Comparison of ENCODE assay signal across 33 cellular contexts in the genomic region with DNA sequence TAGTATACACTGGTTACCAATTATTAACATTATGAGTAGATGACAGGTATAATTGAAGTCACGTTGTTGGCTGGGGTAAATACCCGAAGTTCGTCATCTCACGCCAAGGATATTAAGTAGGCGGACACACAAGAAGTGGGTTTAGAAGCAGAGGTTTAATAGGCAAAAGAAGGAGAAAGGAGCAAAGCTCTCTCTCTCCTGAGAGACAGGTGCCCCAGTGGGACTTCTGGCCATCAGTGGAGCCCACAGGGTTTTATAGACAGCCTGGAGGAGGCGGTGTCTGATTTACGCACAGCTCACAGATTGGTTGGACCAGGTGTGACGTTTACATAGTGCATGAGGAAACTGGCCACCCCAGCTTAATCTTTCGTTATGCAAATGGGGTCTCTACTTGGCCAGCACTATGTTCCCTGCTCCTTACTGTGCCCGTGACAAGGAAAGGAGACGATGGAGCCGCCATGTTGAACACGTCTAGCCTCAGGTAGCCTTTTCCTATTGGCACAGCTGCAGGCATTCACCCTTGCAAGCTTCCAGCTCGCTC.
"Had no signal": no experiment of that assay in that cellular context is flagged by ENCODE, and none has a peak within 500 bp of the region (broad histone marks: within the 10 kb centered on the region; RNA-seq: fewer than 3 reads in every experiment).

No MANE protein-coding gene starts in this region.

- H3K27ac ChIP-seq: adrenal gland, body of pancreas, esophagus muscularis mucosa, foreskin keratinocyte, gastrocnemius medialis, heart left ventricle, WERI-Rb-1 had no signal

- H3K9me3 ChIP-seq: adrenal gland, body of pancreas, gastrocnemius medialis, heart left ventricle had no signal

- FAIRE-seq: colon had no signal

- H3K36me3 ChIP-seq: adrenal gland, esophagus muscularis mucosa, gastrocnemius medialis, heart left ventricle, WERI-Rb-1 had no signal

- DNase-seq: activated CD4-positive, alpha-beta memory T cell treated with anti-CD3 and anti-CD28 coated beads for 36 hours; activated CD4-positive, alpha-beta T cell treated with anti-CD3 and anti-CD28 coated beads for 36 hours; activated CD4-positive, alpha-beta T cell treated with anti-CD3 and anti-CD28 coated beads, Interleukin-2, amount 10 ng/mL, durations not matched to agents 24 days and 14 days; activated CD4-positive, CD25-positive, alpha-beta regulatory T cell; activated CD4-positive, CD25-positive, alpha-beta regulatory T cell treated with anti-CD3 and anti-CD28 coated beads, Interleukin-2, amount 50 U/mL, for 72 hours; activated CD8-positive, alpha-beta memory T cell treated with anti-CD3 and anti-CD28 coated beads, Interleukin-2, amount 10 ng/mL, durations not matched to agents 7 days and 5 days; activated CD8-positive, alpha-beta memory T cell treated with anti-CD3 and anti-CD28 coated beads, Interleukin-2, amount 50 U/mL, for 4 hours; activated CD8-positive, alpha-beta T cell treated with anti-CD3 and anti-CD28 coated beads, Interleukin-2, amount 10 ng/mL, durations not matched to agents 7 days and 5 days; activated effector memory CD4-positive, alpha-beta T cell treated with anti-CD3 and anti-CD28 coated beads, Interleukin-2, amount 50 U/mL, for 16 hours; activated naive CD4-positive, alpha-beta T cell treated with anti-CD3 and anti-CD28 coated beads for 36 hours; activated naive CD8-positive, alpha-beta T cell treated with anti-CD3 and anti-CD28 coated beads for 36 hours; activated naive CD8-positive, alpha-beta T cell treated with anti-CD3 and anti-CD28 coated beads, Interleukin-2, amount 50 U/mL, for 24 hours; activated T-cell treated with anti-CD3 and anti-CD28 coated beads, Interleukin-2, amount 50 U/mL, for 1 hour; activated T-cell treated with anti-CD3 and anti-CD28 coated beads, Interleukin-2, amount 50 U/mL, for 48 hours; adrenal gland; amygdala; aorta; body of pancreas; caudate nucleus; cortex of kidney; dermis blood vessel endothelial cell; effector CD4-positive, alpha-beta T cell; effector memory CD8-positive, alpha-beta T cell; erythroblast; foreskin keratinocyte; gastrocnemius medialis; glutamatergic neuron; heart left ventricle; T-helper 17 cell; T1000; WERI-Rb-1 had no signal

- H3K4me1 ChIP-seq: body of pancreas, esophagus muscularis mucosa, foreskin keratinocyte, gastrocnemius medialis, heart left ventricle had no signal

- H3K4me3 ChIP-seq: adrenal gland, body of pancreas, esophagus muscularis mucosa, gastrocnemius medialis, heart left ventricle had no signal

- ATAC-seq: activated CD4-positive, alpha-beta T cell treated with anti-CD3 and anti-CD28 coated beads for 36 hours; activated CD8-positive, alpha-beta memory T cell treated with anti-CD3 and anti-CD28 coated beads, Interleukin-2, amount 10 ng/mL, durations not matched to agents 7 days and 5 days; activated CD8-positive, alpha-beta T cell treated with anti-CD3 and anti-CD28 coated beads, Interleukin-2, amount 10 ng/mL, durations not matched to agents 7 days and 5 days; activated naive CD8-positive, alpha-beta T cell treated with anti-CD3 and anti-CD28 coated beads, Interleukin-2, amount 50 U/mL, for 24 hours; body of pancreas; effector memory CD8-positive, alpha-beta T cell; foreskin keratinocyte; gastrocnemius medialis; heart left ventricle; T-helper 17 cell had no signal

- H3K27me3 ChIP-seq: adrenal gland, body of pancreas, esophagus muscularis mucosa, foreskin keratinocyte, gastrocnemius medialis, heart left ventricle had no signal
